ENCODE assay signal across 9 cellular contexts in the genomic region with DNA sequence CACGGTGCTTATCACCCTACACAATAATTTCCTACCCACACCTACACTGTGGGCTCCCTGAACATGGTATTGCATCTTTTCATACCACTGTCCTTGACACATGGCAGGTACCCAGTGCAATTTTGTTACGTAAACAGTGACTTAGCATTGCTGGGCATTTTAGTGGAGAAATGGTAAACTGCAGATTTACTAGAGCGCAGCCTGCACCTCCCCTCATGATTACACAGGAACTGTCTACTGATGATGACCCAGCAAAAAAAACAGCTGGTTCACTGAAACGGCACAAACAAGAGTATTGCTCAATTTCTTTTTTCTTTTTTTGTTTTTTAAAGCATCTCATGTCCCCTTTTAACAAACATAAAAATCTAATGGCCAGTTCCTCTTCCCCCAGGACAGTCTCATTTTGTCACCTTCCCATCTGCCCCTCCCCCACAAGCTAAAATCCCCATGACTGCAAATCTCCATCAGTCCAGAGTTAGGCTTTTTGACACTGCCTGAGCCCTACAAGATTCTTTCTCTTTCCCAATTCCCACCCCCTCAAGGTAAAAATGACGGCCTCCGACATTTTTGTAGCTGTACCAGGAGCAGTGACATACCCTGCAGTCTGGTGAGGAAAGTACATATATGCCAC. TPM values are rescaled to one million over a fixed set of nuclear protein-coding genes. Genes with fewer than 3 reads are reported as not detected.
DNase-seq lines count a peak whose midpoint lies in the region; ATAC-seq, FAIRE-seq and TF ChIP-seq lines count a peak whose summit lies in the region.
"Had no signal": no experiment of that assay in that cellular context is flagged by ENCODE, and none has a peak within 500 bp of the region (broad histone marks: within the 10 kb centered on the region; RNA-seq: fewer than 3 reads in every experiment).

No MANE protein-coding gene starts in this region.

- H3K27ac ChIP-seq in IMR-90 (ENCODE audit: insufficient read depth, low read length) (peak overlapping the region; percentile 91; the same call in 1 of the 2 replicates), angular gyrus (ENCODE audit: low read depth, low read length) (peak overlapping the region; percentile 53)

- no peak for TF ChIP-seq RAD21 in IMR-90 (IDR thresholded peaks at IDR 0.05; ENCODE audit: low read length)

- H4K91ac ChIP-seq in IMR-90 (ENCODE audit: insufficient read depth, low read depth, low read length), result peak overlapping the region; percentile 45; the same call in 1 of the 2 replicates

- no TSS peak for BruUV-seq in IMR-90 (replicated peaks; lab: Mats Ljungman, UMichigan)

- H3K9me3 ChIP-seq in IMR-90 (ENCODE audit: control insufficient read depth, insufficient read depth, low read length), result no peaks in the 10 kb centered on the region

- TF ChIP-seq POLR2A in IMR-90 (IDR thresholded peaks at IDR 0.05; ENCODE audit: low read depth, low read length), result no peak
- no peak for TF ChIP-seq POLR2A in H54 (IDR thresholded peaks at IDR 0.05; ENCODE audit: low read depth, low read length)

- H3K27me3 ChIP-seq in IMR-90 (ENCODE audit: control insufficient read depth, insufficient read depth, low read length), result peaks cover 6% of the 10 kb centered on the region; the same call in 1 of the 2 replicates

- H2AK5ac ChIP-seq in IMR-90 (ENCODE audit: low read depth, low read length), result peak overlapping the region; percentile 75; the same call in 1 of the 2 replicates

- H2BK15ac ChIP-seq in IMR-90 (ENCODE audit: low read depth, low read length), result no peak overlapping the region

- peaks cover 9% of the 10 kb centered on the region for H3K9me1 ChIP-seq in IMR-90 (ENCODE audit: insufficient read depth, low read length)

- peak overlapping the region; percentile 39; the same call in 1 of the 2 replicates for H3K9ac ChIP-seq in IMR-90 (ENCODE audit: low read depth, low read length)

- FAIRE-seq in H54 (lab: Jason Lieb, UNC) (no peak), D721Med (lab: Jason Lieb, UNC) (no peak)

- H3K18ac ChIP-seq in IMR-90 (ENCODE audit: low read depth, low read length), result peak overlapping the region; percentile 66

- H3K4me2 ChIP-seq in IMR-90 (ENCODE audit: low read depth, low read length), result peak overlapping the region; percentile 70; the same call in 1 of the 2 replicates

- TF ChIP-seq CTCF in AG09309 (IDR thresholded peaks at IDR 0.05; ENCODE audit: control insufficient read depth, insufficient read depth, low read depth, low read length, missing control alignments), result no peak
- TF ChIP-seq CTCF in IMR-90 (conservative IDR thresholded peaks at IDR 0.05; ENCODE audit: low read depth, low read length), result no peak
- TF ChIP-seq CTCF in D721Med (IDR thresholded peaks at IDR 0.05; ENCODE audit: insufficient read depth, missing control alignments), result no peak

- no peak overlapping the region; the same call in 1 of the 2 replicates for H3K56ac ChIP-seq in IMR-90 (ENCODE audit: extremely low read depth, insufficient read depth, low read length)

- H3K14ac ChIP-seq in IMR-90 (replicated peaks; ENCODE audit: low read depth, low read length), result no peak overlapping the region

- DNase-seq in AG09309 (ENCODE audit: low read depth) (peak; percentile 33), IMR-90 (peak; percentile 61), myocyte (ENCODE audit: low read depth) (peak; percentile 41), mucosa of gallbladder (ENCODE audit: low spot score) (no peak), H54 (ENCODE audit: insufficient read length, low spot score) (no peak), D721Med (ENCODE audit: insufficient read length, low spot score) (no peak)
- DNase-seq in activated CD4-positive, alpha-beta T cell treated with anti-CD3 and anti-CD28 coated beads for 1 hour, result no peak
- DNase-seq: activated gamma-delta T cell had no signal

- intact Hi-C loops in IMR-90 (cut with micrococcal nuclease), result no loop called here

- peaks cover 16% of the 10 kb centered on the region for H4K20me1 ChIP-seq in IMR-90 (ENCODE audit: insufficient read depth, low read length)

- H2BK120ac ChIP-seq in IMR-90 (ENCODE audit: low read depth, low read length), result peak overlapping the region; percentile 31

- dilution Hi-C loops in IMR-90 (cut with HindIII; ENCODE audit: low sequenced_read_pairs, unreplicated experiment), result no loop called here

- POLR2A ChIA-PET in IMR-90 (lab: Charles Lee; ENCODE audit: unreplicated experiment), result interaction anchor here (0.6 kb wide), 1 partner anchor 88 kb away, joined by 3 read pairs; no protein-coding TSS in a partner anchor

- WGBS in IMR-90 (ENCODE audit: extremely low coverage in 2 of 2, insufficient read length in 1 of 2), 2 experiments, result 100% methylated on average over 1 of the region's 6 CpGs; no CpG with 5 or more reads in 1 of the 2 experiments

- in situ Hi-C loops in IMR-90 (cut with MboI; ENCODE audit: low sequenced_read_pairs), result no loop called here

- peak overlapping the region; percentile 15; the same call in 1 of the 2 replicates for H2BK20ac ChIP-seq in IMR-90 (ENCODE audit: low read depth, low read length)

- peaks cover 39% of the 10 kb centered on the region for H3K36me3 ChIP-seq in IMR-90 (ENCODE audit: control insufficient read depth, insufficient read depth, low read length)

- H3K4me3 ChIP-seq in AG09309 (ENCODE audit: control insufficient read depth, low read depth, low read length), result no peak overlapping the region
- H3K4me3 ChIP-seq in IMR-90 (ENCODE audit: insufficient read depth, low read depth, low read length), result no peak overlapping the region

- no peak for ATAC-seq in IMR-90 (ENCODE audit: low read depth)

- peak overlapping the region; percentile 63 to 73; a peak in 1 of 4 replicates for H4K8ac ChIP-seq in IMR-90 (ENCODE audit: low read depth in 2 of 2, low read length in 2 of 2)

- H2AK9ac ChIP-seq in IMR-90 (replicated peaks; ENCODE audit: low read depth, low read length, poor library complexity), result no peak overlapping the region

- H4K5ac ChIP-seq in IMR-90 (ENCODE audit: low read depth, low read length), result peak overlapping the region; percentile 84; the same call in 1 of the 2 replicates

- peak overlapping the region; percentile 21; the same call in 1 of the 2 replicates for H3K23ac ChIP-seq in IMR-90 (ENCODE audit: low read depth, low read length)

- peak overlapping the region; percentile 52 for H3K4ac ChIP-seq in IMR-90 (ENCODE audit: low read depth, low read length)

- H3K79me1 ChIP-seq in IMR-90 (ENCODE audit: low read depth in 1 of 2, low read length in 2 of 2), result peaks cover 23 to 26% of the 10 kb centered on the region in 2 experiments

- no peak overlapping the region for H2AFZ ChIP-seq in IMR-90 (replicated peaks; ENCODE audit: low read length, poor library complexity)

- H2BK5ac ChIP-seq in IMR-90 (ENCODE audit: low read depth, low read length, poor library complexity, severe bottlenecking), result peak overlapping the region; percentile 40

- peaks cover 11% of the 10 kb centered on the region for H3K4me1 ChIP-seq in IMR-90 (ENCODE audit: control insufficient read depth, insufficient read depth, low read length)

- CTCF ChIA-PET in IMR-90 (lab: Yijun Ruan, JAX), result interaction anchor here (0.7 to 1.4 kb wide), 2 partner anchors 12 to 177 kb away, joined by 3 to 5 read pairs; no protein-coding TSS in a partner anchor

TF ChIP-seq in IMR-90, 13 proteins besides CTCF, POLR2A, EP300 and RAD21:
- TF ChIP-seq BHLHE40 (IDR thresholded peaks at IDR 0.05; ENCODE audit: low read depth, low read length) (no peak), NFE2L2 (IDR thresholded peaks at IDR 0.05; ENCODE audit: low read depth, low read length) (peak; percentile 92), CEBPB (IDR thresholded peaks at IDR 0.05; ENCODE audit: low read depth, low read length) (peak; percentile 45), RCOR1 (IDR thresholded peaks at IDR 0.05; ENCODE audit: insufficient replicate concordance, low read length) (no peak), MAFK (IDR thresholded peaks at IDR 0.05; ENCODE audit: low read depth, low read length) (peak; percentile 55)

RNA-seq across cellular contexts. Expression of a gene that starts 2.8 kb away (rescaled TPM):
- total RNA-seq in IMR-90 (2012; rRNA removed) (6.6 and 6.7 TPM in 2 replicates), myocyte (24.6 and 30.2 TPM in 2 replicates), mucosa of gallbladder (20.0 TPM)
- 8.4 and 8.5 TPM in 2 replicates for polyA plus RNA-seq in IMR-90 (2012; rRNA removed)
- 5.3 and 8.5 TPM in 2 replicates for polyA plus RNA-seq in IMR-90 (2012; cell fraction: cytosol; rRNA removed)
- 17.7 and 29.3 TPM in 2 replicates for polyA plus RNA-seq in IMR-90 (2012; cell fraction: nucleus; rRNA removed; ENCODE audit: low replicate concordance)
- 20.3 TPM for polyA plus RNA-seq in myocyte (2012)

RNA-seq across cellular contexts. Expression of a gene that starts 34.0 kb away (rescaled TPM):
- 3.2 and 3.6 TPM in 2 replicates for total RNA-seq in IMR-90 (2012; rRNA removed)
- polyA plus RNA-seq in IMR-90 (2012; rRNA removed), result 6.5 and 7.9 TPM in 2 replicates
- 4.9 and 7.9 TPM in 2 replicates for polyA plus RNA-seq in IMR-90 (2012; cell fraction: cytosol; rRNA removed)
- polyA plus RNA-seq in IMR-90 (2012; cell fraction: nucleus; rRNA removed; ENCODE audit: low replicate concordance), result 5.6 and 10.0 TPM in 2 replicates
- total RNA-seq in myocyte, result 13.9 and 14.5 TPM in 2 replicates
- 12.2 TPM for polyA plus RNA-seq in myocyte (2012)
- 13.7 TPM for total RNA-seq in mucosa of gallbladder

Comparison
In these comparisons a context has a peak if more than half of its experiments do, and no peak if none do; other contexts are left out.
1. DNase-seq: peak in AG09309 (single experiment), IMR-90 (single experiment) and myocyte (single experiment); none in mucosa of gallbladder (single experiment), H54 (single experiment), activated CD4-positive, alpha-beta T cell treated with anti-CD3 and anti-CD28 coated beads for 1 hour (single experiment) and D721Med (single experiment).